11 cellular contexts compared by ENCODE assay signal in genomic region chr22:40721266-40721665, GRCh38. TPM values are rescaled to one million over a fixed set of nuclear protein-coding genes. Genes with fewer than 3 reads are reported as not detected.
DNase-seq lines count a peak whose midpoint lies in the region; ATAC-seq and TF ChIP-seq lines count a peak whose summit lies in the region.
"Had no signal": no experiment of that assay in that cellular context is flagged by ENCODE, and none has a peak within 500 bp of the region (broad histone marks: within the 10 kb centered on the region; RNA-seq: fewer than 3 reads in every experiment).

No MANE protein-coding gene starts in this region.

- no peak for TF ChIP-seq RAD21 in HCT116 (IDR thresholded peaks at IDR 0.05; ENCODE audit: low read depth)

- intact Hi-C loops in HCT116 (cut with micrococcal nuclease): no loop called here

- no TSS peak for BruUV-seq in HCT116 (replicated peaks; lab: Mats Ljungman, UMichigan)

- H3K9me3 ChIP-seq in HCT116 (ENCODE audit: control insufficient read depth in 1 of 2, insufficient read depth in 1 of 2, low read depth in 1 of 2, low read length in 2 of 2): no peaks in the 10 kb centered on the region

- ATAC-seq in HCT116: no peak
- no peak for ATAC-seq in GM21367 (IDR thresholded peaks at IDR 0.05; ENCODE audit: unreplicated experiment)
- ATAC-seq in GM19395 (IDR thresholded peaks at IDR 0.05; ENCODE audit: unreplicated experiment): no peak
- ATAC-seq in HG03159 (IDR thresholded peaks at IDR 0.05; ENCODE audit: unreplicated experiment): no peak

- H3K4me1 ChIP-seq in HCT116 (ENCODE audit: control insufficient read depth in 1 of 2, insufficient read depth in 2 of 2, low read length in 2 of 2): peaks cover 0 to 14% of the 10 kb centered on the region in 2 experiments; a peak in 3 of 4 replicates

- CTCF ChIA-PET in HCT116 (lab: Charles Lee): no interaction called here

- peak overlapping the region; percentile 4 for H3K4me2 ChIP-seq in HCT116 (ENCODE audit: low read length)

- no peaks in the 10 kb centered on the region for H3K36me3 ChIP-seq in HCT116 (ENCODE audit: control insufficient read depth in 1 of 2, insufficient read depth in 2 of 2, low read length in 2 of 2)

- H2AFZ ChIP-seq in HCT116 (ENCODE audit: low read depth, low read length, poor library complexity, severe bottlenecking): no peak overlapping the region

- H3K79me2 ChIP-seq in HCT116 (ENCODE audit: insufficient read depth, low read length): no peaks in the 10 kb centered on the region

- DNase-seq in HCT116 (ENCODE audit: low read depth, low spot score) (no peak), NCI-H2227 (lab: John Stamatoyannopoulos, UW; ENCODE audit: unreplicated experiment) (peak; percentile 80), choroid plexus epithelial cell (ENCODE audit: low read depth) (peak; percentile 8), pons (ENCODE audit: low spot score) (peak; percentile 53), dermis blood vessel endothelial cell (no peak)
- DNase-seq: stimulated activated CD4-positive, alpha-beta T cell treated with anti-CD3 and anti-CD28 coated beads, Interleukin-12 subunit alpha, Interleukin-12 subunit beta, amount 100 ng/mL, for 4 hours had no signal

- POLR2A ChIA-PET in HCT116 (lab: Charles Lee): no interaction called here

- H3K4me3 ChIP-seq in HCT116 (replicated peaks in 1 of 2; ENCODE audit: low read depth in 1 of 2, low read length in 2 of 2): no peak overlapping the region
- H3K4me3 ChIP-seq in choroid plexus epithelial cell (ENCODE audit: low read depth, low read length): no peak overlapping the region

- TF ChIP-seq CTCF in HCT116 (IDR thresholded peaks at IDR 0.05 in 2 of 3, conservative IDR thresholded peaks at IDR 0.05 in 1 of 3; ENCODE audit: borderline replicate concordance in 1 of 3, insufficient read depth in 1 of 3, low read depth in 2 of 3, low read length in 2 of 3) (no peak), choroid plexus epithelial cell (conservative IDR thresholded peaks at IDR 0.05; ENCODE audit: low read depth, low read length) (no peak)

- H3K27me3 ChIP-seq in HCT116 (ENCODE audit: insufficient read depth, low read length): no peaks in the 10 kb centered on the region

- RAD21 ChIA-PET in HCT116 (lab: Charles Lee; ENCODE audit: low non-redundant PET in 1 of 2, low total read pairs in 2 of 2, uncharacterized antibody in 2 of 2, unreplicated experiment in 2 of 2): no interaction called here

- no peak for TF ChIP-seq POLR2A in HCT116 (IDR thresholded peaks at IDR 0.05; ENCODE audit: borderline replicate concordance, extremely low read depth, insufficient read depth, insufficient read length)

- H3K27ac ChIP-seq in HCT116 (ENCODE audit: low read depth, low read length): no peak overlapping the region
- H3K27ac ChIP-seq: epithelial cell of prostate had no signal

- H3K9ac ChIP-seq in HCT116 (ENCODE audit: low read length): no peak overlapping the region

- no peaks in the 10 kb centered on the region for H4K20me1 ChIP-seq in HCT116 (ENCODE audit: insufficient read depth)

- no peaks in the 10 kb centered on the region for H3K9me2 ChIP-seq in HCT116 (ENCODE audit: insufficient read depth)

TF ChIP-seq in HCT116, 20 proteins besides CTCF, POLR2A, EP300 and RAD21:
- TF ChIP-seq SP1 (IDR thresholded peaks at IDR 0.05; ENCODE audit: low read depth): no peak
- TF ChIP-seq ELF1 (IDR thresholded peaks at IDR 0.05; ENCODE audit: borderline replicate concordance, low read depth): no peak
- TF ChIP-seq EZH2 (IDR thresholded peaks at IDR 0.05): no peak
- TF ChIP-seq ATF3 (IDR thresholded peaks at IDR 0.05): no peak
- TF ChIP-seq JUND (IDR thresholded peaks at IDR 0.05): no peak
- no peak for TF ChIP-seq FOSL1 (IDR thresholded peaks at IDR 0.05; ENCODE audit: low read depth)
- no peak for TF ChIP-seq YY1 (IDR thresholded peaks at IDR 0.05; ENCODE audit: extremely low read depth, insufficient replicate concordance, low read depth, low read length)
- no peak for TF ChIP-seq EZH2phosphoT487 (IDR thresholded peaks at IDR 0.05; ENCODE audit: borderline replicate concordance)
- no peak for TF ChIP-seq REST (IDR thresholded peaks at IDR 0.05; ENCODE audit: low read depth)
- TF ChIP-seq SRF (IDR thresholded peaks at IDR 0.05; ENCODE audit: low read depth): no peak
TF ChIP-seq in HCT116: peak in this region for 0.

RNA-seq across cellular contexts. Expression of gene MCHR1, which starts 42.0 kb away (rescaled TPM):
- total RNA-seq in HCT116 (2021; ENCODE audit: unreplicated experiment) (not detected), dermis blood vessel endothelial cell (0.09 TPM in 1 of 2 replicates, not detected in the other)
- polyA plus RNA-seq in HCT116 (2012): not detected in 2 replicates
- polyA plus RNA-seq: IgD-negative memory B cell had no signal

Comparison
In these comparisons a context has a peak if more than half of its experiments do, and no peak if none do; other contexts are left out.
1. DNase-seq: peak in NCI-H2227 (single experiment), choroid plexus epithelial cell (single experiment) and pons (single experiment); none in HCT116 (single experiment) and dermis blood vessel endothelial cell (single experiment).